In the genomic region with DNA sequence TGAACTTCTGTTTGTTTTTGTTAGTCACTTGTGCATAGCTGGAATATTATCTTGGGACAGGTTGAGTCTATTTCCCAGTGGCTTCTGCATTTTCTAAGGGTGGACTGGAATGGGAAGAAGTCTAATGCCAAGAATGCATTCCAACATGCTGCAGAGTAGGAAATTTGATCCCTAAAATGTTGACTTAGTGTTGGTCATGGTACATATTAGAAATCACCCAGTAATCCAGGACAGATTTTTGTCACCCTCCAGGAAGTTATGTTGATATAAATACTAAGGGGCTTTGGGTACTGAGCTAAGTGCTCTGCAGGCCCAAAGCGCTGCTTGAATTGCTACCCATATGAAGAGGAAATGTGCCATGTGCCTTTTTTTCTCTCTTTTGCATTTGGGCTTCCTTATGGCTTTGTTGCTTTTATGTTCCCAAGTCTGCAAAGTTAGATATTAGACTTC, we compare ENCODE assay signal across 8 cellular contexts. TPM values are rescaled to one million over a fixed set of nuclear protein-coding genes. Genes with fewer than 3 reads are reported as not detected.
A peak's percentile ranks its signal among the peaks of the same experiment; 100 is the strongest.
DNase-seq lines count a peak whose midpoint lies in the region; ATAC-seq, FAIRE-seq and TF ChIP-seq lines count a peak whose summit lies in the region.

No MANE protein-coding gene starts in this region.

- H3K4me2 ChIP-seq in endothelial cell of umbilical vein (ENCODE audit: insufficient read depth, low read length): peak overlapping the region; percentile 39

- H2AFZ ChIP-seq in endothelial cell of umbilical vein (ENCODE audit: low read depth, low read length): no peak overlapping the region

- no peaks in the 10 kb centered on the region for H3K9me1 ChIP-seq in endothelial cell of umbilical vein (replicated peaks; ENCODE audit: control insufficient read depth, extremely low read depth, insufficient read depth, low read length)

- CTCF ChIA-PET in endothelial cell of umbilical vein (lab: Charles Lee): interaction anchor here (1.1 to 3.2 kb wide), 6 partner anchors 9 to 104 kb away, joined by 3 to 11 read pairs (median 4); no protein-coding TSS in a partner anchor

- peaks cover 28% of the 10 kb centered on the region for H4K20me1 ChIP-seq in endothelial cell of umbilical vein (replicated peaks; ENCODE audit: control insufficient read depth, extremely low read depth, insufficient read depth, low read length)

- TF ChIP-seq CTCF in endothelial cell of umbilical vein (IDR thresholded peaks at IDR 0.05; ENCODE audit: extremely low read depth in 1 of 2, insufficient read depth in 1 of 2, low read depth in 1 of 2, low read length in 2 of 2) (no peak), pancreas (IDR thresholded peaks at IDR 0.05) (no peak)

- H3K36me3 ChIP-seq in endothelial cell of umbilical vein (ENCODE audit: control insufficient read depth in 2 of 2, extremely low read depth in 1 of 2, insufficient read depth in 2 of 2, low read length in 2 of 2) (peaks cover 4 to 6% of the 10 kb centered on the region in 2 experiments), pancreas (no peaks in the 10 kb centered on the region)

- ATAC-seq in pancreas: peak; percentile 62 to 80 (median 72)
- no peak for ATAC-seq in GM18858 (IDR thresholded peaks at IDR 0.05; ENCODE audit: unreplicated experiment)

- TF ChIP-seq POLR2A in endothelial cell of umbilical vein (IDR thresholded peaks at IDR 0.05; ENCODE audit: low read depth, low read length): no peak

- intact Hi-C loops in endothelial cell of umbilical vein (cut with micrococcal nuclease) (no loop called here), pancreas (cut with DNase I) (loop anchor here in 1 of 3 donors (10.0 kb wide), 1 partner anchor 69 kb away; no protein-coding TSS in a partner anchor)

- POLR2A ChIA-PET in endothelial cell of umbilical vein (lab: Charles Lee): interaction anchor here (0.6 to 1.2 kb wide), 3 partner anchors 8 to 13 kb away, joined by 3 to 4 read pairs (median 4); no protein-coding TSS in a partner anchor

- no peak overlapping the region for H3K4me3 ChIP-seq in endothelial cell of umbilical vein (replicated peaks in 1 of 3; ENCODE audit: insufficient read depth in 1 of 3, low read depth in 1 of 3, low read length in 3 of 3)
- no peak overlapping the region for H3K4me3 ChIP-seq in pancreas

- BruUV-seq in endothelial cell of umbilical vein (replicated peaks; lab: Mats Ljungman, UMichigan): no TSS peak

- H3K9me3 ChIP-seq in endothelial cell of umbilical vein (replicated peaks; ENCODE audit: control insufficient read depth, insufficient read depth, low read length): no peaks in the 10 kb centered on the region
- no peaks in the 10 kb centered on the region for H3K9me3 ChIP-seq in pancreas

- H3K9ac ChIP-seq in endothelial cell of umbilical vein (replicated peaks; ENCODE audit: extremely low read depth, insufficient read depth, low read length): no peak overlapping the region

- peaks cover 96% of the 10 kb centered on the region for H3K79me2 ChIP-seq in endothelial cell of umbilical vein (ENCODE audit: control insufficient read depth, insufficient read depth, low read length)

- H3K4me1 ChIP-seq in endothelial cell of umbilical vein (ENCODE audit: control insufficient read depth, extremely low read depth, insufficient read depth, low read length) (peaks cover 45% of the 10 kb centered on the region), pancreas (peaks cover 29 to 65% (median 54%) of the 10 kb centered on the region in 3 donors)

- DNase-seq in DMS153 treated with DMSO at 0.1 percent for 48 hours (lab: John Stamatoyannopoulos, UW; ENCODE audit: unreplicated experiment): peak; percentile 19
- peak; percentile 41 for DNase-seq in NCI-H460 (ENCODE audit: extremely low read depth, low read depth)
- DNase-seq in endothelial cell of umbilical vein (ENCODE audit: low read depth, low spot score): peak; percentile 59
- DNase-seq in pancreas: no peak
- DNase-seq in NCI-H345 treated with DMSO at 0.1 percent for 48 hours (lab: John Stamatoyannopoulos, UW; ENCODE audit: unreplicated experiment): no peak
- DNase-seq in effector CD8-positive, alpha-beta T cell (lab: John Stamatoyannopoulos, UW): no peak
- DNase-seq in activated CD4-positive, alpha-beta T cell treated with anti-CD3 and anti-CD28 coated beads, Interleukin-2, amount 50 U/mL, for 1 hour: no peak

- H3K27ac ChIP-seq in endothelial cell of umbilical vein (ENCODE audit: insufficient read depth, low read depth, low read length) (peak overlapping the region; percentile 26), pancreas (peak overlapping the region; percentile 19 to 77 (median 60))

- FAIRE-seq in endothelial cell of umbilical vein (lab: Jason Lieb, UNC) (peak; percentile 53), pancreas (lab: Jason Lieb, UNC) (no peak)

- dilution Hi-C loops in endothelial cell of umbilical vein (cut with MboI; ENCODE audit: extremely low pct_ligation_motif_present, low sequenced_read_pairs): no loop called here

- WGBS in pancreas, 2 donors: 63 to 70% methylated on average over 1 of the region's 1 CpG

- H3K27me3 ChIP-seq in endothelial cell of umbilical vein (ENCODE audit: control insufficient read depth in 2 of 2, insufficient read depth in 2 of 2, low read length in 2 of 2) (no peaks in the 10 kb centered on the region), pancreas (no peaks in the 10 kb centered on the region)

TF ChIP-seq in endothelial cell of umbilical vein, 7 proteins besides CTCF, POLR2A, EP300 and RAD21:
- TF ChIP-seq GATA2 (IDR thresholded peaks at IDR 0.05; ENCODE audit: insufficient read depth, insufficient read length, low read depth, low read length): no peak
- TF ChIP-seq POLR2AphosphoS5 (IDR thresholded peaks at IDR 0.05; ENCODE audit: insufficient read depth, low read depth, low read length): no peak
- no peak for TF ChIP-seq MYC (IDR thresholded peaks at IDR 0.05; ENCODE audit: low read depth, low read length)
- TF ChIP-seq EZH2 (IDR thresholded peaks at IDR 0.05; ENCODE audit: borderline replicate concordance, low read depth, low read length, severe bottlenecking): no peak
- TF ChIP-seq FOS (IDR thresholded peaks at IDR 0.05; ENCODE audit: borderline replicate concordance, insufficient read depth, low read length): no peak
- TF ChIP-seq JUN (IDR thresholded peaks at IDR 0.05; ENCODE audit: borderline replicate concordance, insufficient read depth, insufficient read length, low read depth): no peak
- TF ChIP-seq, protein P1, sequence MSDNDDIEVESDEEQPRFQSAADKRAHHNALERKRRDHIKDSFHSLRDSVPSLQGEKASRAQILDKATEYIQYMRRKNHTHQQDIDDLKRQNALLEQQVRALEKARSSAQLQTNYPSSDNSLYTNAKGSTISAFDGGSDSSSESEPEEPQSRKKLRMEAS (IDR thresholded peaks at IDR 0.05; ENCODE audit: insufficient read depth, insufficient read length): no peak

RNA-seq across cellular contexts. Expression of a gene that starts 10.0 kb away (rescaled TPM):
- total RNA-seq in NCI-H460 (2014; rRNA removed; shearing (Covaris generic)): 16.5 and 17.6 TPM in 2 replicates
- 12.9 and 19.3 TPM in 2 replicates for polyA plus RNA-seq in NCI-H460 (2014; cell fraction: nucleus; rRNA removed)
- 67.0 and 77.2 TPM in 2 replicates for total RNA-seq in endothelial cell of umbilical vein
- polyA plus RNA-seq in endothelial cell of umbilical vein: 36.9 and 39.0 TPM in 2 replicates
- 33.9 and 37.5 TPM in 2 replicates for polyA plus RNA-seq in endothelial cell of umbilical vein (2011; cell fraction: cytosol; rRNA removed)
- 69.0 and 81.0 TPM in 2 replicates for polyA plus RNA-seq in endothelial cell of umbilical vein (2011; cell fraction: nucleus; rRNA removed)
- 30.6 and 34.7 TPM in 2 replicates for polyA plus RNA-seq in endothelial cell of umbilical vein (2012)
- 57.2 and 66.1 TPM in 2 replicates for polyA minus RNA-seq in endothelial cell of umbilical vein
- polyA minus RNA-seq in endothelial cell of umbilical vein (2011; cell fraction: cytosol; rRNA and poly(A)+ RNA removed): 22.1 TPM
- 54.8 and 54.9 TPM in 2 replicates for polyA minus RNA-seq in endothelial cell of umbilical vein (2011; cell fraction: nucleus; rRNA and poly(A)+ RNA removed)
- 10 to 100 TPM; 24.0 to 39.9 (median 27.4) TPM for total RNA-seq in pancreas
- polyA plus RNA-seq in pancreas: 10 to 100 TPM; 14.8 to 18.5 TPM

Comparison
In these comparisons a context has a peak if more than half of its experiments do, and no peak if none do; other contexts are left out.
1. DNase-seq: peak in DMS153 treated with DMSO at 0.1 percent for 48 hours (single experiment), NCI-H460 (single experiment) and endothelial cell of umbilical vein (single experiment); none in pancreas (0 of 6), NCI-H345 treated with DMSO at 0.1 percent for 48 hours (single experiment), effector CD8-positive, alpha-beta T cell (single experiment) and activated CD4-positive, alpha-beta T cell treated with anti-CD3 and anti-CD28 coated beads, Interleukin-2, amount 50 U/mL, for 1 hour (single experiment).